ENCODE assay signal across 23 cellular contexts in the genomic region with DNA sequence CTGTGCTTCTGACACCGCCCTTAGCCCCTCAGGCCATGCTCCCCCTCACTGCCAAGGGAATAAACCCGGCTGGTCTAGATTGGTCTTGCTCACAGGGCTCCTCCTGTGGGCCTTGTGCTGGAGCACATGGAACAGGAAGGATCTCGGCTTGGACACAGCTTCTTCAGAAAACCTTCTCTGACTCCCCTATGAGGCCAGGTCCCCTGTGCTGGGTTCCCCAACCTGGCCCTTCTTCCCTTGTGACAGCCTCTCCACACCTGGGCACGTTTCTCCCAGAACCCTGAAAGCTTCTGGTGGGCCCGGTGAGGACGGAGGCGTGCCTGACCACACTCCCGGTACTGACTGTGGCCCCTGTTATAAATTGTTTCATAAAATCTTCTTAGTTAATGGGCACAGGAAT. TPM values are rescaled to one million over a fixed set of nuclear protein-coding genes. Genes with fewer than 3 reads are reported as not detected.
DNase-seq lines count a peak whose midpoint lies in the region; ATAC-seq and TF ChIP-seq lines count a peak whose summit lies in the region.
"Had no signal": no experiment of that assay in that cellular context is flagged by ENCODE, and none has a peak within 500 bp of the region (broad histone marks: within the 10 kb centered on the region; RNA-seq: fewer than 3 reads in every experiment).

No MANE protein-coding gene starts in this region.

- POLR2A ChIA-PET in WTC11 (lab: Charles Lee): no interaction called here
- POLR2A ChIA-PET in MCF 10A (lab: Yijun Ruan, JAX): no interaction called here

- peaks cover 22% of the 10 kb centered on the region for H3K27me3 Mint-ChIP-seq in activated naive CD8-positive, alpha-beta T cell treated with anti-CD3 and anti-CD28 coated beads for 36 hours
- peaks cover 4% of the 10 kb centered on the region for H3K27me3 Mint-ChIP-seq in activated naive CD8-positive, alpha-beta T cell treated with anti-CD3 and anti-CD28 coated beads, Interleukin-2, amount 50 U/mL, for 24 hours
- H3K27me3 Mint-ChIP-seq in WTC11 (ENCODE audit: low read depth) (no peaks in the 10 kb centered on the region; the same call in 1 of the 2 replicates), MCF 10A (ENCODE audit: insufficient read depth, unreplicated experiment) (no peaks in the 10 kb centered on the region)

- CTCF ChIA-PET in WTC11 (lab: Charles Lee): no interaction called here
- CTCF ChIA-PET in MCF 10A (lab: Yijun Ruan, JAX): no interaction called here

- no peak for TF ChIP-seq CTCF in WTC11 (IDR thresholded peaks at IDR 0.05)
- TF ChIP-seq CTCF in MCF 10A (IDR thresholded peaks at IDR 0.05; ENCODE audit: unreplicated experiment): no peak

- no peak overlapping the region for H3K4me3 Mint-ChIP-seq in activated naive CD8-positive, alpha-beta T cell treated with anti-CD3 and anti-CD28 coated beads for 36 hours
- H3K4me3 Mint-ChIP-seq in activated naive CD8-positive, alpha-beta T cell treated with anti-CD3 and anti-CD28 coated beads, Interleukin-2, amount 50 U/mL, for 24 hours: no peak overlapping the region
- H3K4me3 Mint-ChIP-seq in WTC11 (no peak overlapping the region), MCF 10A (ENCODE audit: unreplicated experiment) (no peak overlapping the region)
- H3K4me3 Mint-ChIP-seq: CD8-positive, alpha-beta memory T cell had no signal

- intact Hi-C loops in MCF 10A (cut with micrococcal nuclease): no loop called here

- DNase-seq in activated naive CD8-positive, alpha-beta T cell treated with anti-CD3 and anti-CD28 coated beads for 36 hours: no peak
- no peak for DNase-seq in activated naive CD8-positive, alpha-beta T cell treated with anti-CD3 and anti-CD28 coated beads, Interleukin-2, amount 50 U/mL, for 24 hours
- DNase-seq in WTC11 (ENCODE audit: low spot score) (no peak), islet precursor cell (peak; percentile 42), ureter (ENCODE audit: low spot score) (peak; percentile 26), MCF 10A (ENCODE audit: unreplicated experiment) (no peak)
- DNase-seq: AML-193; CD8-positive, alpha-beta memory T cell; EL; GF-D8; NCI-H1105 treated with DMSO at 0.1 percent for 48 hours; NCI-H2029 treated with DMSO at 0.1 percent for 48 hours; NCI-H2171; NCI-H345; NCI-H524; NCI-H774 had no signal

- no peaks in the 10 kb centered on the region for H3K4me1 Mint-ChIP-seq in activated naive CD8-positive, alpha-beta T cell treated with anti-CD3 and anti-CD28 coated beads for 36 hours
- H3K4me1 Mint-ChIP-seq in activated naive CD8-positive, alpha-beta T cell treated with anti-CD3 and anti-CD28 coated beads, Interleukin-2, amount 50 U/mL, for 24 hours: no peaks in the 10 kb centered on the region
- H3K4me1 Mint-ChIP-seq in WTC11: no peaks in the 10 kb centered on the region
- no peaks in the 10 kb centered on the region for H3K4me1 Mint-ChIP-seq in MCF 10A (ENCODE audit: insufficient read depth, unreplicated experiment)
- H3K4me1 Mint-ChIP-seq: CD8-positive, alpha-beta memory T cell had no signal

- H3K27ac Mint-ChIP-seq in activated naive CD8-positive, alpha-beta T cell treated with anti-CD3 and anti-CD28 coated beads for 36 hours: peak overlapping the region; percentile 3
- H3K27ac Mint-ChIP-seq in activated naive CD8-positive, alpha-beta T cell treated with anti-CD3 and anti-CD28 coated beads, Interleukin-2, amount 50 U/mL, for 24 hours: no peak overlapping the region
- H3K27ac Mint-ChIP-seq in WTC11 (no peak overlapping the region), MCF 10A (ENCODE audit: low read depth, unreplicated experiment) (no peak overlapping the region)
- H3K27ac Mint-ChIP-seq: CD8-positive, alpha-beta memory T cell had no signal

- H3K36me3 Mint-ChIP-seq in activated naive CD8-positive, alpha-beta T cell treated with anti-CD3 and anti-CD28 coated beads for 36 hours: no peaks in the 10 kb centered on the region
- H3K36me3 Mint-ChIP-seq in activated naive CD8-positive, alpha-beta T cell treated with anti-CD3 and anti-CD28 coated beads, Interleukin-2, amount 50 U/mL, for 24 hours (ENCODE audit: low read depth): no peaks in the 10 kb centered on the region
- H3K36me3 Mint-ChIP-seq in WTC11 (no peaks in the 10 kb centered on the region), MCF 10A (ENCODE audit: insufficient read depth, unreplicated experiment) (no peaks in the 10 kb centered on the region)
- H3K36me3 Mint-ChIP-seq: CD8-positive, alpha-beta memory T cell had no signal

- no TSS peak for BruUV-seq in MCF 10A (replicated peaks; lab: Mats Ljungman, UMichigan)

- no peaks in the 10 kb centered on the region for H3K9me3 Mint-ChIP-seq in activated naive CD8-positive, alpha-beta T cell treated with anti-CD3 and anti-CD28 coated beads for 36 hours
- no peaks in the 10 kb centered on the region for H3K9me3 Mint-ChIP-seq in activated naive CD8-positive, alpha-beta T cell treated with anti-CD3 and anti-CD28 coated beads, Interleukin-2, amount 50 U/mL, for 24 hours
- H3K9me3 Mint-ChIP-seq in WTC11 (no peaks in the 10 kb centered on the region), MCF 10A (ENCODE audit: unreplicated experiment) (no peaks in the 10 kb centered on the region)

- no peak for ATAC-seq in activated naive CD8-positive, alpha-beta T cell treated with anti-CD3 and anti-CD28 coated beads, Interleukin-2, amount 50 U/mL, for 24 hours
- peak; percentile 44 for ATAC-seq in WTC11
- no peak for ATAC-seq in GM21528 (IDR thresholded peaks at IDR 0.05; ENCODE audit: low FRiP score, unreplicated experiment)
- ATAC-seq in GM19397 (IDR thresholded peaks at IDR 0.05; ENCODE audit: unreplicated experiment): no peak
- ATAC-seq: HCT116, SK-N-SH treated with all-trans-retinoic acid at 6 μM for 48 hours had no signal

TF ChIP-seq in WTC11, 78 proteins besides CTCF, POLR2A, EP300 and RAD21 (continues in another document):
- TF ChIP-seq, protein P1, sequence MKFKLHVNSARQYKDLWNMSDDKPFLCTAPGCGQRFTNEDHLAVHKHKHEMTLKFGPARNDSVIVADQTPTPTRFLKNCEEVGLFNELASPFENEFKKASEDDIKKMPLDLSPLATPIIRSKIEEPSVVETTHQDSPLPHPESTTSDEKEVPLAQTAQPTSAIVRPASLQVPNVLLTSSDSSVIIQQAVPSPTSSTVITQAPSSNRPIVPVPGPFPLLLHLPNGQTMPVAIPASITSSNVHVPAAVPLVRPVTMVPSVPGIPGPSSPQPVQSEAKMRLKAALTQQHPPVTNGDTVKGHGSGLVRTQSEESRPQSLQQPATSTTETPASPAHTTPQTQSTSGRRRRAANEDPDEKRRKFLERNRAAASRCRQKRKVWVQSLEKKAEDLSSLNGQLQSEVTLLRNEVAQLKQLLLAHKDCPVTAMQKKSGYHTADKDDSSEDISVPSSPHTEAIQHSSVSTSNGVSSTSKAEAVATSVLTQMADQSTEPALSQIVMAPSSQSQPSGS (CRISPR knock-in tag; IDR thresholded peaks at IDR 0.05; ENCODE audit: borderline replicate concordance, low read depth): no peak
- TF ChIP-seq TP53 (CRISPR knock-in tag; IDR thresholded peaks at IDR 0.05): no peak
- no peak for TF ChIP-seq MYBL2 (CRISPR knock-in tag; IDR thresholded peaks at IDR 0.05)
- TF ChIP-seq, protein P2, sequence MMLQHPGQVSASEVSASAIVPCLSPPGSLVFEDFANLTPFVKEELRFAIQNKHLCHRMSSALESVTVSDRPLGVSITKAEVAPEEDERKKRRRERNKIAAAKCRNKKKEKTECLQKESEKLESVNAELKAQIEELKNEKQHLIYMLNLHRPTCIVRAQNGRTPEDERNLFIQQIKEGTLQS (CRISPR knock-in tag; conservative IDR thresholded peaks at IDR 0.05): no peak
- TF ChIP-seq, protein P3, sequence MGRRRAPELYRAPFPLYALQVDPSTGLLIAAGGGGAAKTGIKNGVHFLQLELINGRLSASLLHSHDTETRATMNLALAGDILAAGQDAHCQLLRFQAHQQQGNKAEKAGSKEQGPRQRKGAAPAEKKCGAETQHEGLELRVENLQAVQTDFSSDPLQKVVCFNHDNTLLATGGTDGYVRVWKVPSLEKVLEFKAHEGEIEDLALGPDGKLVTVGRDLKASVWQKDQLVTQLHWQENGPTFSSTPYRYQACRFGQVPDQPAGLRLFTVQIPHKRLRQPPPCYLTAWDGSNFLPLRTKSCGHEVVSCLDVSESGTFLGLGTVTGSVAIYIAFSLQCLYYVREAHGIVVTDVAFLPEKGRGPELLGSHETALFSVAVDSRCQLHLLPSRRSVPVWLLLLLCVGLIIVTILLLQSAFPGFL (CRISPR knock-in tag; IDR thresholded peaks at IDR 0.05; ENCODE audit: borderline replicate concordance): no peak
- TF ChIP-seq, protein P4, sequence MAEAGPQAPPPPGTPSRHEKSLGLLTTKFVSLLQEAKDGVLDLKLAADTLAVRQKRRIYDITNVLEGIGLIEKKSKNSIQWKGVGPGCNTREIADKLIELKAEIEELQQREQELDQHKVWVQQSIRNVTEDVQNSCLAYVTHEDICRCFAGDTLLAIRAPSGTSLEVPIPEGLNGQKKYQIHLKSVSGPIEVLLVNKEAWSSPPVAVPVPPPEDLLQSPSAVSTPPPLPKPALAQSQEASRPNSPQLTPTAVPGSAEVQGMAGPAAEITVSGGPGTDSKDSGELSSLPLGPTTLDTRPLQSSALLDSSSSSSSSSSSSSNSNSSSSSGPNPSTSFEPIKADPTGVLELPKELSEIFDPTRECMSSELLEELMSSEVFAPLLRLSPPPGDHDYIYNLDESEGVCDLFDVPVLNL (CRISPR knock-in tag; IDR thresholded peaks at IDR 0.05; ENCODE audit: borderline replicate concordance, low read depth): no peak
- TF ChIP-seq ZNF423 (CRISPR knock-in tag; IDR thresholded peaks at IDR 0.05): no peak
- no peak for TF ChIP-seq ATF1 (CRISPR knock-in tag; IDR thresholded peaks at IDR 0.05)
- TF ChIP-seq, protein P5, sequence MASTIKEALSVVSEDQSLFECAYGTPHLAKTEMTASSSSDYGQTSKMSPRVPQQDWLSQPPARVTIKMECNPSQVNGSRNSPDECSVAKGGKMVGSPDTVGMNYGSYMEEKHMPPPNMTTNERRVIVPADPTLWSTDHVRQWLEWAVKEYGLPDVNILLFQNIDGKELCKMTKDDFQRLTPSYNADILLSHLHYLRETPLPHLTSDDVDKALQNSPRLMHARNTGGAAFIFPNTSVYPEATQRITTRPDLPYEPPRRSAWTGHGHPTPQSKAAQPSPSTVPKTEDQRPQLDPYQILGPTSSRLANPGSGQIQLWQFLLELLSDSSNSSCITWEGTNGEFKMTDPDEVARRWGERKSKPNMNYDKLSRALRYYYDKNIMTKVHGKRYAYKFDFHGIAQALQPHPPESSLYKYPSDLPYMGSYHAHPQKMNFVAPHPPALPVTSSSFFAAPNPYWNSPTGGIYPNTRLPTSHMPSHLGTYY (CRISPR knock-in tag; IDR thresholded peaks at IDR 0.05): no peak

RNA-seq across cellular contexts. Expression of a gene that starts 8.2 kb away (rescaled TPM):
- not detected for total RNA-seq in activated naive CD8-positive, alpha-beta T cell treated with anti-CD3 and anti-CD28 coated beads for 36 hours
- 0.04 to 0.07 TPM (median 0.05 TPM) in 3 replicates for total RNA-seq in WTC11 (2021)
- total RNA-seq in ureter: not detected
- not detected in 2 replicates for total RNA-seq in MCF 10A (2022)
- total RNA-seq: A172; CD8-positive, alpha-beta memory T cell; OCI-LY7; Peyer's patch had no signal

RNA-seq across cellular contexts. Expression of a gene that starts 26.9 kb away (rescaled TPM):
- total RNA-seq in activated naive CD8-positive, alpha-beta T cell treated with anti-CD3 and anti-CD28 coated beads for 36 hours: not detected
- total RNA-seq in WTC11 (2021) (not detected in 3 replicates), ureter (not detected), MCF 10A (2022) (not detected in 2 replicates)
- total RNA-seq: A172; CD8-positive, alpha-beta memory T cell; OCI-LY7; Peyer's patch had no signal

Comparison
In these comparisons a context has a peak if more than half of its experiments do, and no peak if none do; other contexts are left out.
1. DNase-seq: peak in islet precursor cell (single experiment) and ureter (single experiment); none in activated naive CD8-positive, alpha-beta T cell treated with anti-CD3 and anti-CD28 coated beads for 36 hours (single experiment), activated naive CD8-positive, alpha-beta T cell treated with anti-CD3 and anti-CD28 coated beads, Interleukin-2, amount 50 U/mL, for 24 hours (single experiment), WTC11 (single experiment) and MCF 10A (single experiment).